Comparison of ENCODE assay signal across 11 cellular contexts in the genomic region with DNA sequence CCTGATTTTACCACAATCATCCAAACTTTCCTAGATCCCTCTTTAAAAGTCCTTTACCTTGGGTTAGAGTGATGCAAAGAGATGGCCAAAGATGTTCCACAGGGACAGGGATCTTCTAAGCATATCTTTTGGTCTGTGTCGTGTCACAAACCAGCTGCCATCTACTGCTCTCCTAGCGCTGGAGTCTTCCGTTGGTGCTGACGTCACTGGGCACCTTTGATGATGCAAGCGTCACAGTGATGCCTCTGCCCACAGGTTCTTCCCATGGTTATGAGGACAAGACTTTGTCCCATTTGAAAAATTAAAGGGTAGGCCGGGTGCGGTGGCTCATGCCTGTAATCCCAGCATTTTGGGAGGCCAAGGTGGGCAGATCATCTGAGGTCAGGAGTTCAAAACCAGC. TPM values are rescaled to one million over a fixed set of nuclear protein-coding genes. Genes with fewer than 3 reads are reported as not detected.
"Had no signal": no experiment of that assay in that cellular context is flagged by ENCODE, and none has a peak within 500 bp of the region (broad histone marks: within the 10 kb centered on the region; RNA-seq: fewer than 3 reads in every experiment).

No MANE protein-coding gene starts in this region.

- H3K4me3 ChIP-seq: GM23248, HAP-1 had no signal

- H3K9ac ChIP-seq: GM23248 had no signal

- ATAC-seq: HCT116 had no signal

- H3K36me3 ChIP-seq: HAP-1 had no signal

- H3K4me1 ChIP-seq: HAP-1 had no signal

- H3K9me3 ChIP-seq: HAP-1 had no signal

- DNase-seq: GM23248, GOT3, H7, HFFc6, KG1 had no signal

- H2AFZ ChIP-seq: GM23248 had no signal

- H3K27ac ChIP-seq: GM23248, HL-60 had no signal

RNA-seq across cellular contexts. Expression of a gene that starts 1.7 kb away (rescaled TPM):
- total RNA-seq: GM23248, H4, H7, HFFc6, HT1080 had no signal
- polyA plus RNA-seq: GM23248, IgD-negative memory B cell had no signal

RNA-seq across cellular contexts. Expression of a gene that starts 22.1 kb away (rescaled TPM):
- total RNA-seq: GM23248, H4, H7, HFFc6, HT1080 had no signal
- polyA plus RNA-seq: GM23248, IgD-negative memory B cell had no signal

RNA-seq across cellular contexts. Expression of a gene that starts 58.2 kb away (rescaled TPM):
- total RNA-seq: GM23248, H4, H7, HFFc6, HT1080 had no signal
- polyA plus RNA-seq: GM23248, IgD-negative memory B cell had no signal
